In genomic region chr12:110124184-110124995, GRCh38 we compare ENCODE assay signal across 1 cellular context.
A peak's percentile ranks its signal among the peaks of the same experiment; 100 is the strongest.
TF ChIP-seq lines count a peak whose summit lies in the region.

Gene IFT81, plus strand, starts transcription at chr12:110124357. Its CDS starts 3,024 bp downstream, at chr12:110127381.

TF ChIP-seq in HEK293, 187 proteins besides CTCF, POLR2A, EP300 and RAD21 (continued from another document and continues in another):
- TF ChIP-seq ZNF704 (tag by site-specific recombination; IDR thresholded peaks at IDR 0.05): no peak
- TF ChIP-seq ZBTB6 (tag by site-specific recombination; IDR thresholded peaks at IDR 0.05): peak; percentile 54
- TF ChIP-seq ZFHX2 (tag by site-specific recombination; conservative IDR thresholded peaks at IDR 0.05): no peak
- TF ChIP-seq ZNF560 (tag by site-specific recombination; IDR thresholded peaks at IDR 0.05; ENCODE audit: borderline replicate concordance): no peak
- TF ChIP-seq ZNF146 (tag by site-specific recombination; IDR thresholded peaks at IDR 0.05): no peak; the same call in 1 of the 2 replicates
- TF ChIP-seq ZNF16 (tag by site-specific recombination; IDR thresholded peaks at IDR 0.05; ENCODE audit: low read depth): peak; percentile 21; the same call in 1 of the 2 replicates
- peak; percentile 43; the same call in 1 of the 2 replicates for TF ChIP-seq ZNF324 (tag by site-specific recombination; IDR thresholded peaks at IDR 0.05)
- TF ChIP-seq ZNF664 (tag by site-specific recombination; IDR thresholded peaks at IDR 0.05): no peak
- peak; percentile 39 for TF ChIP-seq ZNF518A (tag by site-specific recombination; conservative IDR thresholded peaks at IDR 0.05; ENCODE audit: low read depth)
- no peak for TF ChIP-seq BCL11B (tag by site-specific recombination; IDR thresholded peaks at IDR 0.05; ENCODE audit: low read depth)
- no peak for TF ChIP-seq HOXD13 (CRISPR knock-in tag; IDR thresholded peaks at IDR 0.05; ENCODE audit: borderline replicate concordance)
- TF ChIP-seq ZSCAN5A (tag by site-specific recombination; IDR thresholded peaks at IDR 0.05): no peak
- peak; percentile 40; the same call in 1 of the 2 replicates for TF ChIP-seq KLF9 (tag by site-specific recombination; IDR thresholded peaks at IDR 0.05; ENCODE audit: low read depth)
- TF ChIP-seq ZNF239 (tag by site-specific recombination; IDR thresholded peaks at IDR 0.05): no peak
- no peak for TF ChIP-seq ZNF184 (tag by site-specific recombination; IDR thresholded peaks at IDR 0.05)
- TF ChIP-seq GLIS1 (tag by site-specific recombination; IDR thresholded peaks at IDR 0.05): peak; percentile 77
- no peak for TF ChIP-seq ZSCAN16 (tag by site-specific recombination; IDR thresholded peaks at IDR 0.05)
- TF ChIP-seq ZNF148 (tag by site-specific recombination; IDR thresholded peaks at IDR 0.05; ENCODE audit: borderline replicate concordance): no peak
- TF ChIP-seq ZFP69B (tag by site-specific recombination; IDR thresholded peaks at IDR 0.05): peak; percentile 39; the same call in 1 of the 2 replicates
- peak; percentile 85 for TF ChIP-seq GLIS2 (tag by site-specific recombination; IDR thresholded peaks at IDR 0.05)
- TF ChIP-seq HOXC10 (CRISPR knock-in tag; IDR thresholded peaks at IDR 0.05): no peak
- TF ChIP-seq SP2 (tag by site-specific recombination; IDR thresholded peaks at IDR 0.05): peak; percentile 45
- TF ChIP-seq EGR2 (tag by site-specific recombination; IDR thresholded peaks at IDR 0.05; ENCODE audit: low read depth): no peak
- TF ChIP-seq GLI4 (tag by site-specific recombination; IDR thresholded peaks at IDR 0.05): no peak
- TF ChIP-seq ZBTB11 (tag by site-specific recombination; conservative IDR thresholded peaks at IDR 0.05; ENCODE audit: low read depth): peak; percentile 93
- TF ChIP-seq ZNF302 (tag by site-specific recombination; IDR thresholded peaks at IDR 0.05; ENCODE audit: low read depth): no peak
- no peak for TF ChIP-seq PBX3 (CRISPR knock-in tag; IDR thresholded peaks at IDR 0.05)
- TF ChIP-seq ZNF311 (tag by site-specific recombination; IDR thresholded peaks at IDR 0.05; ENCODE audit: borderline replicate concordance): no peak
- 0 out of 2 replicates have a peak, but pooled peaks have one; percentile 28 for TF ChIP-seq HIC1 (tag by site-specific recombination; IDR thresholded peaks at IDR 0.05)
- no peak for TF ChIP-seq ZNF214 (tag by site-specific recombination; IDR thresholded peaks at IDR 0.05; ENCODE audit: borderline replicate concordance)
- TF ChIP-seq BCL11A (tag by site-specific recombination; IDR thresholded peaks at IDR 0.05; ENCODE audit: low read depth): no peak
- TF ChIP-seq ZNF623 (tag by site-specific recombination; IDR thresholded peaks at IDR 0.05): no peak
- no peak for TF ChIP-seq ZNF529 (tag by site-specific recombination; IDR thresholded peaks at IDR 0.05; ENCODE audit: insufficient replicate concordance)
- TF ChIP-seq GLI2 (tag by site-specific recombination; IDR thresholded peaks at IDR 0.05; ENCODE audit: borderline replicate concordance, low read depth): no peak
- TF ChIP-seq REPIN1 (tag by site-specific recombination; IDR thresholded peaks at IDR 0.05; ENCODE audit: low read depth): no peak
- no peak for TF ChIP-seq ZNF221 (tag by site-specific recombination; IDR thresholded peaks at IDR 0.05; ENCODE audit: borderline replicate concordance)
- TF ChIP-seq ZNF585B (tag by site-specific recombination; IDR thresholded peaks at IDR 0.05): no peak
- TF ChIP-seq ZIC2 (tag by site-specific recombination; IDR thresholded peaks at IDR 0.05): no peak; the same call in 1 of the 2 replicates
- TF ChIP-seq ZNF830 (tag by site-specific recombination; IDR thresholded peaks at IDR 0.05; ENCODE audit: low read depth): no peak
- no peak for TF ChIP-seq ZNF211 (tag by site-specific recombination; IDR thresholded peaks at IDR 0.05; ENCODE audit: low read depth)
- TF ChIP-seq ZEB2 (tag by site-specific recombination; IDR thresholded peaks at IDR 0.05): peak; percentile 49; the same call in 1 of the 2 replicates
- no peak for TF ChIP-seq ZNF473 (tag by site-specific recombination; IDR thresholded peaks at IDR 0.05)
- TF ChIP-seq SETDB1 (IDR thresholded peaks at IDR 0.05; ENCODE audit: insufficient read length, low read length): no peak
- no peak for TF ChIP-seq KLF7 (tag by site-specific recombination; IDR thresholded peaks at IDR 0.05; ENCODE audit: borderline replicate concordance)
- no peak for TF ChIP-seq ZNF174 (tag by site-specific recombination; IDR thresholded peaks at IDR 0.05)
